ENCODE assay signal across 1 cellular context in genomic region chr1:1490633-1491230, GRCh38.
TF ChIP-seq lines count a peak whose summit lies in the region.

No MANE protein-coding gene starts in this region.

TF ChIP-seq in K562, 482 proteins besides CTCF, POLR2A, EP300 and RAD21:
- TF ChIP-seq THAP7 (CRISPR knock-in tag; IDR thresholded peaks at IDR 0.05) (no peak), POLR2G (IDR thresholded peaks at IDR 0.05; ENCODE audit: low read depth, low read length) (peak; percentile 51; the same call in 1 of the 2 replicates)
